ENCODE assay signal across 1 cellular context in the genomic region with DNA sequence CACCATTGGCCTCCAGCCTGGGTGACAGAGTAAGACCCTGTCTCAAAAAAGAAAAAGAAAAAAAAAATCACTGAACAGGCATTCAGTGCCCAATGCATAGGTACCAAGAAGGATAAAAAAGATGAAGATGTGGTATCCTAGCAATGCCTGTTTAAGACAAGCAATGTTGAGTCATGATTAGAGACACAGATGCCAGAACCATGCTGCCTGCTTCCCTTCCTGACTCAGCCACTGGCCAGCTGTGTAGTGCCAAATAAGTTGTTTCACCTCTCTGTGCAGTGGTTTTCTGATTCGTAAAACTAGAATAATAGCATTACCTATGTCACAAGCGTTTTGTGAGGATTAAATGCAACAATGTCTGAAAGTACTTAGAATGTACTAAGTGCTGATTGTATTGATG.
TF ChIP-seq lines count a peak whose summit lies in the region.

No MANE protein-coding gene starts in this region.

TF ChIP-seq in IMR-90, 13 proteins besides CTCF, POLR2A, EP300 and RAD21 (continued from another document):
- TF ChIP-seq, protein P1, sequence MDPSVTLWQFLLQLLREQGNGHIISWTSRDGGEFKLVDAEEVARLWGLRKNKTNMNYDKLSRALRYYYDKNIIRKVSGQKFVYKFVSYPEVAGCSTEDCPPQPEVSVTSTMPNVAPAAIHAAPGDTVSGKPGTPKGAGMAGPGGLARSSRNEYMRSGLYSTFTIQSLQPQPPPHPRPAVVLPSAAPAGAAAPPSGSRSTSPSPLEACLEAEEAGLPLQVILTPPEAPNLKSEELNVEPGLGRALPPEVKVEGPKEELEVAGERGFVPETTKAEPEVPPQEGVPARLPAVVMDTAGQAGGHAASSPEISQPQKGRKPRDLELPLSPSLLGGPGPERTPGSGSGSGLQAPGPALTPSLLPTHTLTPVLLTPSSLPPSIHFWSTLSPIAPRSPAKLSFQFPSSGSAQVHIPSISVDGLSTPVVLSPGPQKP (IDR thresholded peaks at IDR 0.05; ENCODE audit: borderline replicate concordance, low read depth, low read length) = no peak
- TF ChIP-seq RFX5 (IDR thresholded peaks at IDR 0.05; ENCODE audit: low read depth, low read length) (no peak), FOS (IDR thresholded peaks at IDR 0.05; ENCODE audit: low read depth, low read length) (peak; percentile 41; the same call in 1 of the 2 replicates)
